In genomic region chr10:69376662-69377061, GRCh38 we compare ENCODE assay signal across 27 cellular contexts. TPM values are rescaled to one million over a fixed set of nuclear protein-coding genes. Genes with fewer than 3 reads are reported as not detected.
DNase-seq lines count a peak whose midpoint lies in the region; ATAC-seq and TF ChIP-seq lines count a peak whose summit lies in the region.
"Had no signal": no experiment of that assay in that cellular context is flagged by ENCODE, and none has a peak within 500 bp of the region (broad histone marks: within the 10 kb centered on the region; RNA-seq: fewer than 3 reads in every experiment).

No MANE protein-coding gene starts in this region.

- TF ChIP-seq POLR2A in vagina (IDR thresholded peaks at IDR 0.05): no peak

- 82 to 87% (median 86%) methylated on average over 11 of the region's 11 CpGs for WGBS in psoas muscle, 3 donors

- TF ChIP-seq CTCF in right atrium auricular region (IDR thresholded peaks at IDR 0.05) (no peak), endothelial cell (IDR thresholded peaks at IDR 0.05; ENCODE audit: unreplicated experiment) (no peak), psoas muscle (IDR thresholded peaks at IDR 0.05) (no peak), vagina (IDR thresholded peaks at IDR 0.05) (no peak), Caco-2 (IDR thresholded peaks at IDR 0.05; ENCODE audit: insufficient read depth in 1 of 2, low read depth in 1 of 2, low read length in 1 of 2, severe bottlenecking in 1 of 2, unreplicated experiment in 1 of 2) (no peak)

- H3K4me1 Mint-ChIP-seq in endothelial cell (ENCODE audit: unreplicated experiment): peaks cover 45% of the 10 kb centered on the region
- H3K4me1 Mint-ChIP-seq in Caco-2 (ENCODE audit: low read depth, unreplicated experiment): no peaks in the 10 kb centered on the region

- H3K9me3 Mint-ChIP-seq in endothelial cell (ENCODE audit: unreplicated experiment): no peaks in the 10 kb centered on the region
- H3K9me3 Mint-ChIP-seq in Caco-2 (ENCODE audit: unreplicated experiment): no peaks in the 10 kb centered on the region
- H3K9me3 Mint-ChIP-seq: activated B cell treated with CpG ODN at 0.5 μM for 24 hours; activated CD4-positive, alpha-beta memory T cell treated with anti-CD3 and anti-CD28 coated beads, Interleukin-2, amount 10 ng/mL, durations not matched to agents 7 days and 5 days; activated T-cell treated with anti-CD3 and anti-CD28 coated beads, Interleukin-2, amount 50 U/mL, for 72 hours; CD4-positive, CD25-positive, alpha-beta regulatory T cell; IgD-negative memory B cell; naive thymus-derived CD8-positive, alpha-beta T cell; stimulated activated naive CD8-positive, alpha-beta T cell treated with anti-CD3 and anti-CD28 coated beads, Interleukin-15, amount 100 ng/mL, for 72 hours had no signal

- H3K27me3 Mint-ChIP-seq in endothelial cell (ENCODE audit: unreplicated experiment) (peaks cover 12% of the 10 kb centered on the region), Caco-2 (ENCODE audit: insufficient read depth, unreplicated experiment) (no peaks in the 10 kb centered on the region)
- H3K27me3 Mint-ChIP-seq: activated B cell treated with CpG ODN at 0.5 μM for 24 hours; activated CD4-positive, alpha-beta memory T cell treated with anti-CD3 and anti-CD28 coated beads, Interleukin-2, amount 10 ng/mL, durations not matched to agents 7 days and 5 days; activated naive CD8-positive, alpha-beta T cell; CD4-positive, CD25-positive, alpha-beta regulatory T cell; IgD-negative memory B cell; naive thymus-derived CD8-positive, alpha-beta T cell; stimulated activated naive CD8-positive, alpha-beta T cell treated with anti-CD3 and anti-CD28 coated beads, Interleukin-15, amount 100 ng/mL, for 72 hours had no signal

- H3K9me3 ChIP-seq in right atrium auricular region (no peaks in the 10 kb centered on the region), psoas muscle (no peaks in the 10 kb centered on the region), vagina (no peaks in the 10 kb centered on the region), Caco-2 (no peaks in the 10 kb centered on the region)
- H3K9me3 ChIP-seq: ovary had no signal

- H3K27ac Mint-ChIP-seq in endothelial cell (ENCODE audit: unreplicated experiment) (peak overlapping the region; percentile 99), Caco-2 (ENCODE audit: unreplicated experiment) (no peak overlapping the region)
- H3K27ac Mint-ChIP-seq: activated B cell treated with CpG ODN at 0.5 μM for 24 hours; activated CD4-positive, alpha-beta memory T cell treated with anti-CD3 and anti-CD28 coated beads, Interleukin-2, amount 10 ng/mL, durations not matched to agents 7 days and 5 days had no signal

- H3K27ac ChIP-seq in right atrium auricular region (peak overlapping the region; percentile 24 to 64), psoas muscle (peak overlapping the region; percentile 78), vagina (peak overlapping the region; percentile 70)
- H3K27ac ChIP-seq: brain microvascular endothelial cell, ovary had no signal

- DNase-seq in right atrium auricular region (ENCODE audit: low spot score) (no peak), Right ventricle myocardium superior (no peak), endothelial cell (ENCODE audit: low spot score) (no peak), psoas muscle (no peak), vagina (ENCODE audit: extremely low spot score in 2 of 2) (no peak), Caco-2 (no peak)
- DNase-seq: activated B cell treated with CpG ODN at 0.5 μM for 24 hours; activated CD4-positive, alpha-beta memory T cell treated with anti-CD3 and anti-CD28 coated beads, Interleukin-2, amount 10 ng/mL, durations not matched to agents 7 days and 5 days; activated T-cell treated with anti-CD3 and anti-CD28 coated beads, Interleukin-2, amount 50 U/mL, for 72 hours; brain microvascular endothelial cell; CD4-positive, CD25-positive, alpha-beta regulatory T cell; erythroblast; MM.1S; naive thymus-derived CD8-positive, alpha-beta T cell; NCI-H1694; NCI-H226; ovary; PC-3; small intestine; stimulated activated CD4-positive, alpha-beta T cell treated with anti-CD3 and anti-CD28 coated beads, Interleukin-2, amount 100 ng/mL, for 48 hours; stimulated activated naive CD8-positive, alpha-beta T cell treated with anti-CD3 and anti-CD28 coated beads, Interleukin-15, amount 100 ng/mL, for 72 hours; T-helper 2 cell had no signal

- H3K4me1 ChIP-seq in right atrium auricular region (peaks cover 3 to 42% of the 10 kb centered on the region in 2 donors), psoas muscle (peaks cover 50% of the 10 kb centered on the region), vagina (peaks cover 47% of the 10 kb centered on the region), Caco-2 (no peaks in the 10 kb centered on the region)

- no peaks in the 10 kb centered on the region for H3K27me3 ChIP-seq in right atrium auricular region
- no peaks in the 10 kb centered on the region for H3K27me3 ChIP-seq in psoas muscle (ENCODE audit: insufficient read depth in 3 of 3, low read length in 2 of 3)
- H3K27me3 ChIP-seq in vagina: no peaks in the 10 kb centered on the region
- H3K27me3 ChIP-seq in Caco-2 (replicated peaks; ENCODE audit: control insufficient read depth, insufficient read depth, low read length): no peaks in the 10 kb centered on the region
- H3K27me3 ChIP-seq: brain microvascular endothelial cell, ovary had no signal

- H3K36me3 ChIP-seq in right atrium auricular region (peaks cover 67% of the 10 kb centered on the region), psoas muscle (ENCODE audit: insufficient read depth in 1 of 2, low read depth in 1 of 2) (peaks cover 6 to 68% of the 10 kb centered on the region in 2 donors), vagina (peaks cover 0 to 40% of the 10 kb centered on the region in 2 donors), Caco-2 (ENCODE audit: control insufficient read depth, insufficient read depth, low read length) (no peaks in the 10 kb centered on the region)
- H3K36me3 ChIP-seq: ovary had no signal

- ATAC-seq in Right ventricle myocardium superior (ENCODE audit: poor library complexity) (no peak), psoas muscle (no peak), GM19467 (IDR thresholded peaks at IDR 0.05; ENCODE audit: unreplicated experiment) (no peak), GM19452 (IDR thresholded peaks at IDR 0.05; ENCODE audit: unreplicated experiment) (no peak)
- ATAC-seq: activated T-cell treated with anti-CD3 and anti-CD28 coated beads, Interleukin-2, amount 50 U/mL, for 72 hours; naive thymus-derived CD8-positive, alpha-beta T cell; PC-3; stimulated activated naive CD8-positive, alpha-beta T cell treated with anti-CD3 and anti-CD28 coated beads, Interleukin-15, amount 100 ng/mL, for 72 hours had no signal

- H3K4me3 ChIP-seq in right atrium auricular region (no peak overlapping the region), psoas muscle (peak overlapping the region; percentile 3), vagina (no peak overlapping the region), Caco-2 (ENCODE audit: low read depth, low read length) (no peak overlapping the region)
- H3K4me3 ChIP-seq: ovary had no signal

- CTCF ChIA-PET in Caco-2 (lab: Charles Lee): interaction anchor here (1.2 kb wide), 1 partner anchor 14 kb away, joined by 3 read pairs; no protein-coding TSS in a partner anchor

- POLR2A ChIA-PET in Caco-2 (lab: Charles Lee): no interaction called here

- H3K4me3 Mint-ChIP-seq in endothelial cell (ENCODE audit: unreplicated experiment) (no peak overlapping the region), Caco-2 (ENCODE audit: unreplicated experiment) (no peak overlapping the region)
- H3K4me3 Mint-ChIP-seq: activated B cell treated with CpG ODN at 0.5 μM for 24 hours; activated CD4-positive, alpha-beta memory T cell treated with anti-CD3 and anti-CD28 coated beads, Interleukin-2, amount 10 ng/mL, durations not matched to agents 7 days and 5 days; activated naive CD8-positive, alpha-beta T cell; activated T-cell treated with anti-CD3 and anti-CD28 coated beads, Interleukin-2, amount 50 U/mL, for 72 hours; CD4-positive, CD25-positive, alpha-beta regulatory T cell; stimulated activated naive CD8-positive, alpha-beta T cell treated with anti-CD3 and anti-CD28 coated beads, Interleukin-15, amount 100 ng/mL, for 72 hours had no signal

- no TSS peak for BruUV-seq in Caco-2 (replicated peaks; lab: Mats Ljungman, UMichigan)

- intact Hi-C loops in Right ventricle myocardium superior (cut with DNase I) (no loop called here), psoas muscle (cut with DNase I) (loop anchor here in 1 of 2 donors (5.0 kb wide), 1 partner anchor 59 kb away; no protein-coding TSS in a partner anchor), vagina (cut with DNase I) (loop anchor here (5.0 kb wide), 1 partner anchor 59 kb away; no protein-coding TSS in a partner anchor), Caco-2 (cut with micrococcal nuclease; ENCODE audit: unreplicated experiment) (no loop called here)

- H3K36me3 Mint-ChIP-seq in endothelial cell (ENCODE audit: low read depth, unreplicated experiment) (peaks cover 48% of the 10 kb centered on the region), Caco-2 (ENCODE audit: insufficient read depth, unreplicated experiment) (no peaks in the 10 kb centered on the region)

RNA-seq across cellular contexts. Expression of gene TACR2, which starts 40.1 kb away (rescaled TPM):
- under 1 TPM; 0.24 to 0.41 TPM for total RNA-seq in right atrium auricular region
- total RNA-seq in Right ventricle myocardium superior: 0.24 TPM
- not detected for total RNA-seq in endothelial cell (ENCODE audit: unreplicated experiment)
- under 1 TPM; 0.21 to 0.46 (median 0.23) TPM for total RNA-seq in psoas muscle
- under 1 TPM; 0.25 to 0.61 (median 0.31) TPM for polyA plus RNA-seq in psoas muscle
- total RNA-seq in vagina: 6.1 TPM
- 0.57 and 0.60 TPM in 2 replicates for total RNA-seq in Caco-2 (2022)
- total RNA-seq: activated B cell treated with CpG ODN at 0.5 μM for 24 hours; activated CD4-positive, alpha-beta memory T cell treated with anti-CD3 and anti-CD28 coated beads, Interleukin-2, amount 10 ng/mL, durations not matched to agents 7 days and 5 days; activated T-cell treated with anti-CD3 and anti-CD28 coated beads, Interleukin-2, amount 50 U/mL, for 72 hours; CD4-positive, CD25-positive, alpha-beta regulatory T cell; naive thymus-derived CD8-positive, alpha-beta T cell had no signal
- polyA plus RNA-seq: AG04450; naive thymus-derived CD8-positive, alpha-beta T cell had no signal
